ENCODE assay signal across 2 cellular contexts in the genomic region with DNA sequence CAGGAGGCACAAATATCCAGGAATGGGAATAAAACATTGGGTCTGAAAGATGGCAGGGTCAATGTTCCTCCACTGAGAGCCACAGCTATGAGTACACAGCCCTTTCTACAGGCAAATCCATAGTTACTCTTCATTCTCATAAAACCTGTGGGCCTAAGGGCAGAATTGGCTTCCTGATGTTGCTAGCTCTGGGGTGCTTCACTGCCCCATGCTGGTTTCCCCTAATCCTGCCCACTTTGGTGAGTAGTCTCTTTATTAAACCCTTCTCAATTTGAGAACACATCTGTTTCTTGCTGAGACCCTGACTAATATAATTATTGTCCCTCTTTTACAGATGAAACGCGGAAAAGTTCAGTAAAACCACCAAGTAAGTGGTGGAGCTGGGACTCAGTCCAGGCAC.
TF ChIP-seq lines count a peak whose summit lies in the region.

No MANE protein-coding gene starts in this region.

TF ChIP-seq in HEK293, 187 proteins besides CTCF, POLR2A, EP300 and RAD21 (continued from another document):
- TF ChIP-seq, protein P1, sequence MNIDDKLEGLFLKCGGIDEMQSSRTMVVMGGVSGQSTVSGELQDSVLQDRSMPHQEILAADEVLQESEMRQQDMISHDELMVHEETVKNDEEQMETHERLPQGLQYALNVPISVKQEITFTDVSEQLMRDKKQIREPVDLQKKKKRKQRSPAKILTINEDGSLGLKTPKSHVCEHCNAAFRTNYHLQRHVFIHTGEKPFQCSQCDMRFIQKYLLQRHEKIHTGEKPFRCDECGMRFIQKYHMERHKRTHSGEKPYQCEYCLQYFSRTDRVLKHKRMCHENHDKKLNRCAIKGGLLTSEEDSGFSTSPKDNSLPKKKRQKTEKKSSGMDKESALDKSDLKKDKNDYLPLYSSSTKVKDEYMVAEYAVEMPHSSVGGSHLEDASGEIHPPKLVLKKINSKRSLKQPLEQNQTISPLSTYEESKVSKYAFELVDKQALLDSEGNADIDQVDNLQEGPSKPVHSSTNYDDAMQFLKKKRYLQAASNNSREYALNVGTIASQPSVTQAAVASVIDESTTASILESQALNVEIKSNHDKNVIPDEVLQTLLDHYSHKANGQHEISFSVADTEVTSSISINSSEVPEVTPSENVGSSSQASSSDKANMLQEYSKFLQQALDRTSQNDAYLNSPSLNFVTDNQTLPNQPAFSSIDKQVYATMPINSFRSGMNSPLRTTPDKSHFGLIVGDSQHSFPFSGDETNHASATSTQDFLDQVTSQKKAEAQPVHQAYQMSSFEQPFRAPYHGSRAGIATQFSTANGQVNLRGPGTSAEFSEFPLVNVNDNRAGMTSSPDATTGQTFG (tag by site-specific recombination; IDR thresholded peaks at IDR 0.05; ENCODE audit: borderline replicate concordance): no peak
- TF ChIP-seq, protein P2, sequence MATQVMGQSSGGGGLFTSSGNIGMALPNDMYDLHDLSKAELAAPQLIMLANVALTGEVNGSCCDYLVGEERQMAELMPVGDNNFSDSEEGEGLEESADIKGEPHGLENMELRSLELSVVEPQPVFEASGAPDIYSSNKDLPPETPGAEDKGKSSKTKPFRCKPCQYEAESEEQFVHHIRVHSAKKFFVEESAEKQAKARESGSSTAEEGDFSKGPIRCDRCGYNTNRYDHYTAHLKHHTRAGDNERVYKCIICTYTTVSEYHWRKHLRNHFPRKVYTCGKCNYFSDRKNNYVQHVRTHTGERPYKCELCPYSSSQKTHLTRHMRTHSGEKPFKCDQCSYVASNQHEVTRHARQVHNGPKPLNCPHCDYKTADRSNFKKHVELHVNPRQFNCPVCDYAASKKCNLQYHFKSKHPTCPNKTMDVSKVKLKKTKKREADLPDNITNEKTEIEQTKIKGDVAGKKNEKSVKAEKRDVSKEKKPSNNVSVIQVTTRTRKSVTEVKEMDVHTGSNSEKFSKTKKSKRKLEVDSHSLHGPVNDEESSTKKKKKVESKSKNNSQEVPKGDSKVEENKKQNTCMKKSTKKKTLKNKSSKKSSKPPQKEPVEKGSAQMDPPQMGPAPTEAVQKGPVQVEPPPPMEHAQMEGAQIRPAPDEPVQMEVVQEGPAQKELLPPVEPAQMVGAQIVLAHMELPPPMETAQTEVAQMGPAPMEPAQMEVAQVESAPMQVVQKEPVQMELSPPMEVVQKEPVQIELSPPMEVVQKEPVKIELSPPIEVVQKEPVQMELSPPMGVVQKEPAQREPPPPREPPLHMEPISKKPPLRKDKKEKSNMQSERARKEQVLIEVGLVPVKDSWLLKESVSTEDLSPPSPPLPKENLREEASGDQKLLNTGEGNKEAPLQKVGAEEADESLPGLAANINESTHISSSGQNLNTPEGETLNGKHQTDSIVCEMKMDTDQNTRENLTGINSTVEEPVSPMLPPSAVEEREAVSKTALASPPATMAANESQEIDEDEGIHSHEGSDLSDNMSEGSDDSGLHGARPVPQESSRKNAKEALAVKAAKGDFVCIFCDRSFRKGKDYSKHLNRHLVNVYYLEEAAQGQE (tag by site-specific recombination; IDR thresholded peaks at IDR 0.05): no peak
- TF ChIP-seq YY2 (tag by site-specific recombination; IDR thresholded peaks at IDR 0.05): no peak
TF ChIP-seq in HEK293: peak in this region for 1.

TF ChIP-seq in K562, 482 proteins besides CTCF, POLR2A, EP300 and RAD21 (continued from another document):
- TF ChIP-seq, protein P3, sequence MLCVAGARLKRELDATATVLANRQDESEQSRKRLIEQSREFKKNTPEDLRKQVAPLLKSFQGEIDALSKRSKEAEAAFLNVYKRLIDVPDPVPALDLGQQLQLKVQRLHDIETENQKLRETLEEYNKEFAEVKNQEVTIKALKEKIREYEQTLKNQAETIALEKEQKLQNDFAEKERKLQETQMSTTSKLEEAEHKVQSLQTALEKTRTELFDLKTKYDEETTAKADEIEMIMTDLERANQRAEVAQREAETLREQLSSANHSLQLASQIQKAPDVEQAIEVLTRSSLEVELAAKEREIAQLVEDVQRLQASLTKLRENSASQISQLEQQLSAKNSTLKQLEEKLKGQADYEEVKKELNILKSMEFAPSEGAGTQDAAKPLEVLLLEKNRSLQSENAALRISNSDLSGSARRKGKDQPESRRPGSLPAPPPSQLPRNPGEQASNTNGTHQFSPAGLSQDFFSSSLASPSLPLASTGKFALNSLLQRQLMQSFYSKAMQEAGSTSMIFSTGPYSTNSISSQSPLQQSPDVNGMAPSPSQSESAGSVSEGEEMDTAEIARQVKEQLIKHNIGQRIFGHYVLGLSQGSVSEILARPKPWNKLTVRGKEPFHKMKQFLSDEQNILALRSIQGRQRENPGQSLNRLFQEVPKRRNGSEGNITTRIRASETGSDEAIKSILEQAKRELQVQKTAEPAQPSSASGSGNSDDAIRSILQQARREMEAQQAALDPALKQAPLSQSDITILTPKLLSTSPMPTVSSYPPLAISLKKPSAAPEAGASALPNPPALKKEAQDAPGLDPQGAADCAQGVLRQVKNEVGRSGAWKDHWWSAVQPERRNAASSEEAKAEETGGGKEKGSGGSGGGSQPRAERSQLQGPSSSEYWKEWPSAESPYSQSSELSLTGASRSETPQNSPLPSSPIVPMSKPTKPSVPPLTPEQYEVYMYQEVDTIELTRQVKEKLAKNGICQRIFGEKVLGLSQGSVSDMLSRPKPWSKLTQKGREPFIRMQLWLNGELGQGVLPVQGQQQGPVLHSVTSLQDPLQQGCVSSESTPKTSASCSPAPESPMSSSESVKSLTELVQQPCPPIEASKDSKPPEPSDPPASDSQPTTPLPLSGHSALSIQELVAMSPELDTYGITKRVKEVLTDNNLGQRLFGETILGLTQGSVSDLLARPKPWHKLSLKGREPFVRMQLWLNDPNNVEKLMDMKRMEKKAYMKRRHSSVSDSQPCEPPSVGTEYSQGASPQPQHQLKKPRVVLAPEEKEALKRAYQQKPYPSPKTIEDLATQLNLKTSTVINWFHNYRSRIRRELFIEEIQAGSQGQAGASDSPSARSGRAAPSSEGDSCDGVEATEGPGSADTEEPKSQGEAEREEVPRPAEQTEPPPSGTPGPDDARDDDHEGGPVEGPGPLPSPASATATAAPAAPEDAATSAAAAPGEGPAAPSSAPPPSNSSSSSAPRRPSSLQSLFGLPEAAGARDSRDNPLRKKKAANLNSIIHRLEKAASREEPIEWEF (CRISPR knock-in tag; IDR thresholded peaks at IDR 0.05): no peak
- TF ChIP-seq ZNF778 (CRISPR knock-in tag; IDR thresholded peaks at IDR 0.05) (no peak), YY1 (IDR thresholded peaks at IDR 0.05; ENCODE audit: borderline replicate concordance in 1 of 3, control insufficient read depth in 1 of 3, extremely low read depth in 1 of 3, insufficient read depth in 3 of 3, insufficient read length in 1 of 3, insufficient replicate concordance in 2 of 3, low read depth in 1 of 3, low read length in 2 of 3) (no peak)
